21 cellular contexts compared by ENCODE assay signal in genomic region chr2:38432827-38433606, GRCh38. TPM values are rescaled to one million over a fixed set of nuclear protein-coding genes. Genes with fewer than 3 reads are reported as not detected.
DNase-seq lines count a peak whose midpoint lies in the region; ATAC-seq, FAIRE-seq and TF ChIP-seq lines count a peak whose summit lies in the region.
"Had no signal": no experiment of that assay in that cellular context is flagged by ENCODE, and none has a peak within 500 bp of the region (broad histone marks: within the 10 kb centered on the region; RNA-seq: fewer than 3 reads in every experiment).

No MANE protein-coding gene starts in this region.

- intact Hi-C loops in mammary epithelial cell (cut with micrococcal nuclease) = loop anchor here (1.0 to 5.0 kb wide), 3 partner anchors 30 to 56 kb away; partner anchors contain the start of gene ATL2
- intact Hi-C loops in MCF 10A (cut with micrococcal nuclease) = no loop called here
- intact Hi-C loops in ascending aorta (cut with DNase I) = no loop called here

- BruUV-seq in mammary epithelial cell (replicated peaks; lab: Mats Ljungman, UMichigan) (no TSS peak), MCF 10A (replicated peaks; lab: Mats Ljungman, UMichigan) (no TSS peak)

- 70% methylated on average over 8 of the region's 8 CpGs for WGBS in mammary epithelial cell (ENCODE audit: low coverage, missing lambda C conversion rate)

- H3K9me3 ChIP-seq in mammary epithelial cell (replicated peaks; ENCODE audit: insufficient read depth, low read length) (no peaks in the 10 kb centered on the region), ascending aorta (no peaks in the 10 kb centered on the region), keratinocyte (ENCODE audit: control insufficient read depth, low read depth, low read length) (peaks cover 2% of the 10 kb centered on the region), stomach smooth muscle (ENCODE audit: control insufficient read depth in 2 of 2, low read length in 2 of 2) (no peaks in the 10 kb centered on the region)
- H3K9me3 ChIP-seq: testis had no signal

- H3K9me3 Mint-ChIP-seq in MCF 10A (ENCODE audit: unreplicated experiment) = no peaks in the 10 kb centered on the region
- H3K9me3 Mint-ChIP-seq: activated naive CD8-positive, alpha-beta T cell treated with anti-CD3 and anti-CD28 coated beads, Interleukin-2, amount 10 ng/mL, durations not matched to agents 7 days and 5 days; CD4-positive, CD25-positive, alpha-beta regulatory T cell had no signal

- H3K36me3 ChIP-seq in mammary epithelial cell (ENCODE audit: insufficient read depth, low read length) (no peaks in the 10 kb centered on the region), ascending aorta (no peaks in the 10 kb centered on the region), keratinocyte (ENCODE audit: control insufficient read depth in 2 of 2, extremely low read depth in 1 of 2, insufficient read depth in 2 of 2, low read length in 2 of 2) (no peaks in the 10 kb centered on the region), stomach smooth muscle (ENCODE audit: control insufficient read depth in 2 of 2, insufficient read depth in 2 of 2, low read length in 2 of 2) (no peaks in the 10 kb centered on the region)

- H3K36me3 Mint-ChIP-seq in MCF 10A (ENCODE audit: insufficient read depth, unreplicated experiment) = no peaks in the 10 kb centered on the region
- H3K36me3 Mint-ChIP-seq: activated naive CD8-positive, alpha-beta T cell treated with anti-CD3 and anti-CD28 coated beads, Interleukin-2, amount 10 ng/mL, durations not matched to agents 7 days and 5 days; CD4-positive, CD25-positive, alpha-beta regulatory T cell had no signal

- H3K27ac ChIP-seq in mammary epithelial cell (ENCODE audit: insufficient read depth, low read depth, low read length) (no peak overlapping the region), ascending aorta (peak overlapping the region; percentile 15 to 50), keratinocyte (ENCODE audit: control insufficient read depth, insufficient read depth, low read length) (no peak overlapping the region), stomach smooth muscle (ENCODE audit: low read length) (peak overlapping the region; percentile 37)
- H3K27ac ChIP-seq: testis had no signal

- POLR2A ChIA-PET in MCF 10A (lab: Yijun Ruan, JAX) (interaction anchor here (0.6 to 1.3 kb wide), 6 partner anchors 11 to 72 kb away, joined by 3 to 5 read pairs (median 4); no protein-coding TSS in a partner anchor), HEK293T (lab: Yijun Ruan, JAX) (no interaction called here)

- no peak overlapping the region for H2AFZ ChIP-seq in mammary epithelial cell (ENCODE audit: low read depth, low read length)
- no peak overlapping the region for H2AFZ ChIP-seq in keratinocyte (ENCODE audit: control insufficient read depth, low read length)

- no peaks in the 10 kb centered on the region for H3K9me1 ChIP-seq in keratinocyte (ENCODE audit: control insufficient read depth, extremely low read depth, insufficient read depth, low read length)

- ATAC-seq in GM21576 (IDR thresholded peaks at IDR 0.05; ENCODE audit: unreplicated experiment) = no peak
- ATAC-seq: GM12878 had no signal

- no peaks in the 10 kb centered on the region for H3K27me3 Mint-ChIP-seq in MCF 10A (ENCODE audit: insufficient read depth, unreplicated experiment)

- peak; percentile 75 for FAIRE-seq in keratinocyte (lab: Jason Lieb, UNC)
- FAIRE-seq: A204.1, GM12878 had no signal

- H3K4me1 Mint-ChIP-seq in MCF 10A (ENCODE audit: insufficient read depth, unreplicated experiment) = peaks cover 25% of the 10 kb centered on the region
- H3K4me1 Mint-ChIP-seq: activated naive CD8-positive, alpha-beta T cell treated with anti-CD3 and anti-CD28 coated beads, Interleukin-2, amount 10 ng/mL, durations not matched to agents 7 days and 5 days; CD4-positive, CD25-positive, alpha-beta regulatory T cell had no signal

- H3K4me2 ChIP-seq in mammary epithelial cell (ENCODE audit: insufficient read depth, low read depth, low read length) (no peak overlapping the region), keratinocyte (ENCODE audit: control insufficient read depth, extremely low read depth, insufficient read depth, low read depth, low read length) (no peak overlapping the region)

- in situ Hi-C loops in mammary epithelial cell (cut with MboI; ENCODE audit: low sequenced_read_pairs in 2 of 2) = no loop called here

- H3K27ac Mint-ChIP-seq in MCF 10A (ENCODE audit: low read depth, unreplicated experiment) = no peak overlapping the region
- H3K27ac Mint-ChIP-seq: activated naive CD8-positive, alpha-beta T cell treated with anti-CD3 and anti-CD28 coated beads, Interleukin-2, amount 10 ng/mL, durations not matched to agents 7 days and 5 days had no signal

- TF ChIP-seq CTCF in mammary epithelial cell (conservative IDR thresholded peaks at IDR 0.05 in 1 of 2, IDR thresholded peaks at IDR 0.05 in 1 of 2; ENCODE audit: extremely low read depth in 1 of 2, insufficient read depth in 1 of 2, low read depth in 1 of 2, low read length in 2 of 2) (no peak), MCF 10A (IDR thresholded peaks at IDR 0.05; ENCODE audit: unreplicated experiment) (no peak), ascending aorta (IDR thresholded peaks at IDR 0.05) (no peak), keratinocyte (optimal IDR thresholded peaks at IDR 0.05 in 1 of 3, IDR thresholded peaks at IDR 0.05 in 1 of 3, conservative IDR thresholded peaks at IDR 0.05 in 1 of 3; ENCODE audit: extremely low read depth in 1 of 3, insufficient read depth in 2 of 3, low read length in 3 of 3) (no peak)

- H4K20me1 ChIP-seq in mammary epithelial cell (ENCODE audit: insufficient read depth, low read length) (no peaks in the 10 kb centered on the region), keratinocyte (ENCODE audit: control insufficient read depth, extremely low read depth, insufficient read depth, low read length) (no peaks in the 10 kb centered on the region)

- H3K27me3 ChIP-seq in mammary epithelial cell (ENCODE audit: insufficient read depth, low read length) (no peaks in the 10 kb centered on the region), ascending aorta (no peaks in the 10 kb centered on the region), keratinocyte (ENCODE audit: control insufficient read depth, extremely low read depth, insufficient read depth, low read length) (no peaks in the 10 kb centered on the region), stomach smooth muscle (ENCODE audit: control insufficient read depth in 1 of 2, insufficient read depth in 2 of 2, low read length in 2 of 2) (no peaks in the 10 kb centered on the region)
- H3K27me3 ChIP-seq: testis had no signal

- H3K9ac ChIP-seq in mammary epithelial cell (ENCODE audit: insufficient read depth, low read length) (no peak overlapping the region), keratinocyte (ENCODE audit: control insufficient read depth, extremely low read depth, insufficient read depth, low read length) (no peak overlapping the region), stomach smooth muscle (ENCODE audit: low read length in 2 of 2) (no peak overlapping the region)

- H3K79me2 ChIP-seq in mammary epithelial cell (ENCODE audit: insufficient read depth, low read length) (no peaks in the 10 kb centered on the region), keratinocyte (ENCODE audit: control insufficient read depth, insufficient read depth, low read length) (no peaks in the 10 kb centered on the region)

- H3K4me3 ChIP-seq in mammary epithelial cell (replicated peaks in 1 of 3; ENCODE audit: insufficient read depth in 1 of 3, low read depth in 2 of 3, low read length in 3 of 3) (no peak overlapping the region), ascending aorta (no peak overlapping the region), keratinocyte (ENCODE audit: control insufficient read depth in 2 of 3, extremely low read depth in 1 of 3, insufficient read depth in 2 of 3, low read depth in 1 of 3, low read length in 3 of 3) (no peak overlapping the region), stomach smooth muscle (ENCODE audit: low read length in 2 of 2) (no peak overlapping the region)
- H3K4me3 ChIP-seq: GM12878, testis had no signal

- H3K4me1 ChIP-seq in mammary epithelial cell (ENCODE audit: insufficient read depth, low read length) (peaks cover 42% of the 10 kb centered on the region), ascending aorta (peaks cover 0 to 23% of the 10 kb centered on the region in 2 donors), keratinocyte (ENCODE audit: control insufficient read depth, extremely low read depth, insufficient read depth, low read length) (peaks cover 37% of the 10 kb centered on the region), stomach smooth muscle (ENCODE audit: control insufficient read depth, insufficient read depth, low read length) (peaks cover 37% of the 10 kb centered on the region)

- peak; percentile 35 for DNase-seq in mammary epithelial cell
- DNase-seq in MCF 10A (ENCODE audit: unreplicated experiment) = no peak
- DNase-seq in ascending aorta (ENCODE audit: low spot score in 2 of 2) = no peak
- DNase-seq in keratinocyte (ENCODE audit: low read depth, low spot score) = no peak
- no peak for DNase-seq in NCI-H510A (lab: John Stamatoyannopoulos, UW)
- no peak for DNase-seq in HEK293T (ENCODE audit: extremely low spot score)
- DNase-seq: activated CD4-positive, alpha-beta T cell treated with anti-CD3 and anti-CD28 coated beads, Interleukin-2, amount 50 U/mL, for 1 hour; activated naive CD8-positive, alpha-beta T cell treated with anti-CD3 and anti-CD28 coated beads, Interleukin-2, amount 10 ng/mL, durations not matched to agents 7 days and 5 days; activated T-cell treated with anti-CD3 and anti-CD28 coated beads, Interleukin-2, amount 50 U/mL, for 48 hours; CD4-positive, CD25-positive, alpha-beta regulatory T cell; central memory CD4-positive, alpha-beta T cell; glutamatergic neuron; H7; Kasumi-1; NCI-H187 treated with DMSO at 0.1 percent for 48 hours; SHP77; testis had no signal

- dilution Hi-C loops in mammary epithelial cell (cut with HindIII; ENCODE audit: low sequenced_read_pairs) (no loop called here), keratinocyte (cut with MboI; ENCODE audit: extremely low pct_ligation_motif_present, low sequenced_read_pairs) (no loop called here)

- H3K4me3 Mint-ChIP-seq in MCF 10A (ENCODE audit: unreplicated experiment) = no peak overlapping the region
- H3K4me3 Mint-ChIP-seq: activated naive CD8-positive, alpha-beta T cell treated with anti-CD3 and anti-CD28 coated beads, Interleukin-2, amount 10 ng/mL, durations not matched to agents 7 days and 5 days; CD4-positive, CD25-positive, alpha-beta regulatory T cell had no signal

- CTCF ChIA-PET in mammary epithelial cell (lab: Charles Lee; ENCODE audit: low non-redundant PET) = no interaction called here
- CTCF ChIA-PET in MCF 10A (lab: Yijun Ruan, JAX) = interaction anchor here (0.5 to 1.5 kb wide), 6 partner anchors 14 to 556 kb away, joined by 3 to 7 read pairs (median 4); no protein-coding TSS in a partner anchor
- CTCF ChIA-PET in HEK293T (lab: Yijun Ruan, JAX) = no interaction called here

RNA-seq across cellular contexts. Expression of gene ATL2, which starts 55.9 kb away (rescaled TPM):
- total RNA-seq in mammary epithelial cell (10 to 100 TPM; 72.9 to 89.9 TPM), MCF 10A (2022) (54.2 and 61.3 TPM in 2 replicates), ascending aorta (49.1 TPM)
- polyA plus RNA-seq in mammary epithelial cell (42.8 TPM), keratinocyte (49.6 to 83.2 TPM (median 65.6 TPM) in 3 replicates)
- polyA minus RNA-seq in mammary epithelial cell (23.7 TPM), keratinocyte (9.9 to 159 TPM (median 58.7 TPM) in 3 replicates)
- polyA plus RNA-seq in keratinocyte (2011; ENCODE audit: low read depth) = 236 TPM
- 27.2 and 29.0 TPM in 2 replicates for polyA plus RNA-seq in keratinocyte (2011; cell fraction: cytosol; rRNA removed)
- polyA plus RNA-seq in keratinocyte (2011; cell fraction: nucleus; rRNA removed) = 95.0 and 163 TPM in 2 replicates
- 51.7 and 77.6 TPM in 2 replicates for polyA plus RNA-seq in keratinocyte (2012; ENCODE audit: low replicate concordance)
- polyA minus RNA-seq in keratinocyte (2011; cell fraction: cytosol; rRNA and poly(A)+ RNA removed) = 34.5 TPM
- polyA minus RNA-seq in keratinocyte (2011; cell fraction: nucleus; rRNA and poly(A)+ RNA removed) = 86.1 and 121 TPM in 2 replicates

Comparison
In these comparisons a context has a peak if more than half of its experiments do, and no peak if none do; other contexts are left out.
1. H3K27ac ChIP-seq: peak in ascending aorta (2 of 2) and stomach smooth muscle (single experiment); none in mammary epithelial cell (single experiment) and keratinocyte (single experiment).